ENCODE assay signal across 22 cellular contexts in the genomic region with DNA sequence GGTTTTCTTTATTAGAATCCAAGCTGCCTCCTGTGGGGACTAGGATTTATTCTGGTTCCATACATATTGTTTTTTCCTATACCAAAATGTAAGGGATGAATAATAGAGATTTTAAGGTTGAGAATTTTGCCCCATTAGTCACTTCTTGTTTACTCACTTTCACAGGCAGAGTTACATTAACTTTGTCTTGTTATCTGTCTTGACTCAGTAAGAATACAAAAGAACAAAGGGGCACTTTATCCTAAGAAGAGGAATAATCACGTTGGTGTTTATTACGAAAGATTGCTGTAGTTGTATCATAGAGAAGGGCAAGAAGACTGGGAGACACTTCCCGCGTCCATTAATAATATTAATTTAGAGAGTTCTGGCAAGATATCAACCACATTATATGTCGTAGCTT.
A peak's percentile ranks its signal among the peaks of the same experiment; 100 is the strongest.
DNase-seq lines count a peak whose midpoint lies in the region; ATAC-seq, FAIRE-seq and TF ChIP-seq lines count a peak whose summit lies in the region.
"Had no signal": no experiment of that assay in that cellular context is flagged by ENCODE, and none has a peak within 500 bp of the region (broad histone marks: within the 10 kb centered on the region; RNA-seq: fewer than 3 reads in every experiment).

No MANE protein-coding gene starts in this region.

- H3K9ac ChIP-seq in kidney (ENCODE audit: low read length in 2 of 2): no peak overlapping the region

- TF ChIP-seq CTCF in astrocyte of the spinal cord (IDR thresholded peaks at IDR 0.05; ENCODE audit: low read depth, low read length) (no peak), kidney (IDR thresholded peaks at IDR 0.05; ENCODE audit: borderline replicate concordance, extremely low read depth, insufficient read depth) (no peak)

- H3K4me3 ChIP-seq in astrocyte of the spinal cord (ENCODE audit: low read depth, low read length): no peak overlapping the region
- no peak overlapping the region for H3K4me3 ChIP-seq in kidney (ENCODE audit: low read length in 2 of 2)
- H3K4me3 ChIP-seq: HAP-1, SJSA1 had no signal

- DNase-seq in Caki2 (ENCODE audit: low read depth): peak; percentile 37
- DNase-seq in NCI-H226: peak; percentile 78
- DNase-seq in astrocyte of the spinal cord (ENCODE audit: low read depth, low spot score): peak; percentile 25
- DNase-seq in glomerular endothelial cell (ENCODE audit: extremely low read depth, low read depth, low spot score): peak; percentile 41
- no peak for DNase-seq in T1000 (lab: John Stamatoyannopoulos, UW)
- DNase-seq in activated gamma-delta T cell (lab: John Stamatoyannopoulos, UW): no peak
- DNase-seq in kidney: no peak
- DNase-seq: activated CD8-positive, alpha-beta memory T cell treated with anti-CD3 and anti-CD28 coated beads for 24 hours; activated naive CD8-positive, alpha-beta T cell treated with anti-CD3 and anti-CD28 coated beads, Interleukin-2, amount 50 U/mL, for 24 hours; CD4-positive, alpha-beta memory T cell; DND-41; effector memory CD8-positive, alpha-beta T cell; KBM-7; MV-4-11; NCI-H2029 treated with DMSO at 0.1 percent for 48 hours; NCI-H524; stimulated activated naive CD4-positive, alpha-beta T cell; trophoblast cell had no signal

- H3K36me3 ChIP-seq in kidney (ENCODE audit: control insufficient read depth in 1 of 2, insufficient read depth in 2 of 2, low read length in 2 of 2): no peaks in the 10 kb centered on the region
- H3K36me3 ChIP-seq: HAP-1, SJSA1 had no signal

- H3K27ac ChIP-seq in kidney (ENCODE audit: low read depth in 2 of 2, low read length in 2 of 2): no peak overlapping the region
- H3K27ac ChIP-seq: SJSA1 had no signal

- no peaks in the 10 kb centered on the region for H3K9me3 ChIP-seq in kidney (ENCODE audit: control insufficient read depth in 1 of 2, low read length in 2 of 2)
- H3K9me3 ChIP-seq: HAP-1, SJSA1 had no signal

- ATAC-seq in HG03139 (IDR thresholded peaks at IDR 0.05; ENCODE audit: unreplicated experiment): no peak
- ATAC-seq: activated naive CD8-positive, alpha-beta T cell treated with anti-CD3 and anti-CD28 coated beads, Interleukin-2, amount 50 U/mL, for 24 hours; effector memory CD8-positive, alpha-beta T cell; left lobe of liver had no signal

- no peaks in the 10 kb centered on the region for H3K4me1 ChIP-seq in kidney (ENCODE audit: control insufficient read depth in 1 of 2, insufficient read depth in 1 of 2, low read depth in 1 of 2, low read length in 2 of 2)
- H3K4me1 ChIP-seq: HAP-1, SJSA1 had no signal

- in situ Hi-C loops in Caki2 (cut with HindIII; ENCODE audit: low pct_unique_long_range_greater_than_20kb, low sequenced_read_pairs): no loop called here
- in situ Hi-C loops in astrocyte of the spinal cord (cut with HindIII; ENCODE audit: low sequenced_read_pairs): no loop called here

- intact Hi-C loops in kidney (cut with DNase I): no loop called here

- no peak for FAIRE-seq in kidney (lab: Jason Lieb, UNC)

Comparison
In these comparisons a context has a peak if more than half of its experiments do, and no peak if none do; other contexts are left out.
1. DNase-seq: peak in Caki2 (single experiment), NCI-H226 (single experiment), astrocyte of the spinal cord (single experiment) and glomerular endothelial cell (single experiment); none in T1000 (single experiment), activated gamma-delta T cell (single experiment) and kidney (single experiment).